8 cellular contexts compared by ENCODE assay signal in the genomic region with DNA sequence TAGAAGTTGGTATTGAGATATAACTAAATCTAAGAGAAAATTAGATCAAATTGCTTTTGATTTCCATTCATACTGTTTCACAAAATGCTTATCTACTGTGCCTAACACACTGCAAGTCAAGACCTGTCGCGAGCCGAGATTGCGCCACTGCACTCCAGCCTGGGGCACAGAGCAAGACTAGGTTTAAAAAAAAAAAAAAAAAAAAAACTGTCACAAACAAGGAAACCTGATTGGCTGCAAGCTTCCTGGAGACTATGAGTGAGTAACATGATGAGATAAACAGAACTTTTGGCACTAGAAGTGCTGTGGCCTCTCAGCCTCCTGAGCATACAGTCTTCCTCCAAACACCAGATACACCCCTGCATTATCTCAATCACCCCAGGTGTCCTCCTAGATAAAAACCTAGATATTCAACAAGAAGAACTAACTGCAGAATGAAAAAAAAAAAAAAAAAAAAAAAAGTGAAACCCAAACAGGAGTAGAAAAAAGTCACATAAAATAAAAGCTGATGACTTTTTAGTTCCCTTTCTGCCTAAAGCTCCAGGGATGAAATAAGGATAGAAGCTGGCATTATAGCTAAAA.
DNase-seq lines count a peak whose midpoint lies in the region; ATAC-seq and TF ChIP-seq lines count a peak whose summit lies in the region.
"Had no signal": no experiment of that assay in that cellular context is flagged by ENCODE, and none has a peak within 500 bp of the region (broad histone marks: within the 10 kb centered on the region; RNA-seq: fewer than 3 reads in every experiment).

No MANE protein-coding gene starts in this region.

- no peak overlapping the region for H3K9ac ChIP-seq in HUES48 (ENCODE audit: low read depth, low read length)

- H3K4me1 ChIP-seq in HUES48 (ENCODE audit: control insufficient read depth, insufficient read depth, low read length) (peaks cover 71% of the 10 kb centered on the region), heart left ventricle (peaks cover 0 to 8% (median 0%) of the 10 kb centered on the region in 12 donors), thymus (ENCODE audit: control insufficient read depth, insufficient read depth, low read length) (no peaks in the 10 kb centered on the region)

- no peaks in the 10 kb centered on the region for H3K36me3 ChIP-seq in HUES48 (ENCODE audit: control insufficient read depth, insufficient read depth, low read length)
- no peaks in the 10 kb centered on the region for H3K36me3 ChIP-seq in heart left ventricle
- H3K36me3 ChIP-seq in thymus (ENCODE audit: control insufficient read depth, insufficient read depth): no peaks in the 10 kb centered on the region

- H3K4me3 ChIP-seq in HUES48 (ENCODE audit: low read depth, low read length): no peak overlapping the region
- no peak overlapping the region for H3K4me3 ChIP-seq in heart left ventricle
- no peak overlapping the region for H3K4me3 ChIP-seq in thymus (ENCODE audit: low read length)

- peak overlapping the region; percentile 14 for H3K27ac ChIP-seq in HUES48 (ENCODE audit: low read depth, low read length)
- peak overlapping the region in 1 of 12 donors; percentile 28 for H3K27ac ChIP-seq in heart left ventricle
- H3K27ac ChIP-seq in thymus (ENCODE audit: low read depth): peak overlapping the region; percentile 42

- intact Hi-C loops in heart left ventricle (cut with DNase I): no loop called here

- DNase-seq in SKM-1 treated with dmso at 0.1 percent for 144 hours (lab: John Stamatoyannopoulos, UW; ENCODE audit: unreplicated experiment): peak; percentile 52
- DNase-seq in heart left ventricle: peak in 3 of 5 donors; percentile 15 to 49 (median 40)
- DNase-seq in cerebellum (ENCODE audit: low spot score): no peak
- DNase-seq in NCI-H69 (lab: John Stamatoyannopoulos, UW): no peak
- no peak for DNase-seq in NCI-H748 treated with DMSO at 0.1 percent for 48 hours (lab: John Stamatoyannopoulos, UW)
- DNase-seq: activated CD4-positive, alpha-beta T cell treated with anti-CD3 and anti-CD28 coated beads for 48 hours had no signal

- WGBS in heart left ventricle, 4 donors: 18 to 27% (median 23%) methylated on average over 4 of the region's 4 CpGs
- WGBS in thymus: 49% methylated on average over 4 of the region's 4 CpGs

- TF ChIP-seq POLR2A in heart left ventricle (IDR thresholded peaks at IDR 0.05): no peak

- H3K27me3 ChIP-seq in HUES48 (ENCODE audit: control insufficient read depth, insufficient read depth, low read length) (no peaks in the 10 kb centered on the region), heart left ventricle (no peaks in the 10 kb centered on the region), thymus (ENCODE audit: control insufficient read depth, insufficient read depth) (no peaks in the 10 kb centered on the region)

- H3K9me3 ChIP-seq in HUES48 (ENCODE audit: control insufficient read depth, insufficient read depth, low read length): no peaks in the 10 kb centered on the region
- no peaks in the 10 kb centered on the region for H3K9me3 ChIP-seq in heart left ventricle
- H3K9me3 ChIP-seq in thymus (ENCODE audit: control insufficient read depth): no peaks in the 10 kb centered on the region

- no peak for TF ChIP-seq CTCF in heart left ventricle (IDR thresholded peaks at IDR 0.05)

- ATAC-seq in heart left ventricle: peak; percentile 61 to 88 (median 74)

Comparison
In these comparisons a context has a peak if more than half of its experiments do, and no peak if none do; other contexts are left out.
1. DNase-seq: peak in SKM-1 treated with dmso at 0.1 percent for 144 hours (single experiment) and heart left ventricle (3 of 5); none in cerebellum (single experiment), NCI-H69 (single experiment) and NCI-H748 treated with DMSO at 0.1 percent for 48 hours (single experiment).